ENCODE assay signal across 16 cellular contexts in genomic region chr3:10951295-10951926, GRCh38. TPM values are rescaled to one million over a fixed set of nuclear protein-coding genes. Genes with fewer than 3 reads are reported as not detected.
DNase-seq lines count a peak whose midpoint lies in the region; ATAC-seq and TF ChIP-seq lines count a peak whose summit lies in the region.
"Had no signal": no experiment of that assay in that cellular context is flagged by ENCODE, and none has a peak within 500 bp of the region (broad histone marks: within the 10 kb centered on the region; RNA-seq: fewer than 3 reads in every experiment).

No MANE protein-coding gene starts in this region.

- peaks cover 8% of the 10 kb centered on the region for H3K27me3 Mint-ChIP-seq in neural progenitor cell (ENCODE audit: insufficient read depth, low read depth)
- H3K27me3 Mint-ChIP-seq in activated T-cell treated with anti-CD3 and anti-CD28 coated beads, Interleukin-2, amount 50 U/mL, for 4 hours (ENCODE audit: low read depth): peaks cover 6% of the 10 kb centered on the region

- no peak for ATAC-seq in left colon
- ATAC-seq in activated T-cell treated with anti-CD3 and anti-CD28 coated beads, Interleukin-2, amount 50 U/mL, for 4 hours: no peak

- WGBS in esophagus squamous epithelium, 2 donors: 81% methylated on average over 6 of the region's 7 CpGs

- H3K9me3 Mint-ChIP-seq in neural progenitor cell: no peaks in the 10 kb centered on the region
- H3K9me3 Mint-ChIP-seq in activated T-cell treated with anti-CD3 and anti-CD28 coated beads, Interleukin-2, amount 50 U/mL, for 4 hours: no peaks in the 10 kb centered on the region
- H3K9me3 Mint-ChIP-seq: HFFc6 had no signal

- no peaks in the 10 kb centered on the region for H3K36me3 Mint-ChIP-seq in neural progenitor cell
- no peaks in the 10 kb centered on the region for H3K36me3 Mint-ChIP-seq in activated T-cell treated with anti-CD3 and anti-CD28 coated beads, Interleukin-2, amount 50 U/mL, for 4 hours (ENCODE audit: insufficient read depth)

- H3K9me3 ChIP-seq in Loucy (ENCODE audit: insufficient read depth, low read depth, low read length): no peaks in the 10 kb centered on the region
- no peaks in the 10 kb centered on the region for H3K9me3 ChIP-seq in neural progenitor cell (ENCODE audit: low read depth)
- H3K9me3 ChIP-seq in esophagus squamous epithelium: no peaks in the 10 kb centered on the region
- H3K9me3 ChIP-seq: Peyer's patch had no signal

- H3K36me3 ChIP-seq in Loucy (ENCODE audit: insufficient read depth, low read length): no peaks in the 10 kb centered on the region
- no peaks in the 10 kb centered on the region for H3K36me3 ChIP-seq in neural progenitor cell
- H3K36me3 ChIP-seq in esophagus squamous epithelium: no peaks in the 10 kb centered on the region
- H3K36me3 ChIP-seq: Peyer's patch had no signal

- no peak overlapping the region for H3K27ac Mint-ChIP-seq in neural progenitor cell
- H3K27ac Mint-ChIP-seq: HFFc6 had no signal

- no peak for TF ChIP-seq POLR2A in esophagus squamous epithelium (IDR thresholded peaks at IDR 0.05)

- H3K9me2 ChIP-seq in Loucy (replicated peaks; ENCODE audit: low read depth, low read length): no peaks in the 10 kb centered on the region

- H3K79me2 ChIP-seq in Loucy (ENCODE audit: insufficient read depth, low read length): no peaks in the 10 kb centered on the region
- no peaks in the 10 kb centered on the region for H3K79me2 ChIP-seq in neural progenitor cell (ENCODE audit: low read depth)

- TF ChIP-seq CTCF in Loucy (conservative IDR thresholded peaks at IDR 0.05; ENCODE audit: low read length) (no peak), neural progenitor cell (IDR thresholded peaks at IDR 0.05) (no peak), esophagus squamous epithelium (IDR thresholded peaks at IDR 0.05) (no peak)

- H4K20me1 ChIP-seq in Loucy (ENCODE audit: insufficient read depth, low read length, poor library complexity, severe bottlenecking): no peaks in the 10 kb centered on the region
- no peaks in the 10 kb centered on the region for H4K20me1 ChIP-seq in neural progenitor cell (ENCODE audit: low read depth)

- intact Hi-C loops in left colon (cut with DNase I, micrococcal nuclease) (no loop called here), esophagus squamous epithelium (cut with DNase I) (no loop called here)

- H3K27me3 ChIP-seq in Loucy (ENCODE audit: insufficient read depth, low read length, poor library complexity, severe bottlenecking): no peaks in the 10 kb centered on the region
- no peaks in the 10 kb centered on the region for H3K27me3 ChIP-seq in neural progenitor cell
- peaks cover 0 to 49% (median 0%) of the 10 kb centered on the region in 4 donors for H3K27me3 ChIP-seq in esophagus squamous epithelium
- H3K27me3 ChIP-seq: Peyer's patch had no signal

- H2AFZ ChIP-seq in Loucy (ENCODE audit: low read length) (peak overlapping the region; percentile 59), neural progenitor cell (replicated peaks) (peak overlapping the region; percentile 85)

- peak overlapping the region; percentile 68 for H3K27ac ChIP-seq in caudate nucleus (ENCODE audit: low read depth, low read length)
- H3K27ac ChIP-seq in neural progenitor cell: no peak overlapping the region
- no peak overlapping the region for H3K27ac ChIP-seq in esophagus squamous epithelium
- H3K27ac ChIP-seq: KMS-11, Peyer's patch had no signal

- no peak overlapping the region for H3K4me3 Mint-ChIP-seq in neural progenitor cell
- H3K4me3 Mint-ChIP-seq in activated T-cell treated with anti-CD3 and anti-CD28 coated beads, Interleukin-2, amount 50 U/mL, for 4 hours: no peak overlapping the region
- H3K4me3 Mint-ChIP-seq: HFFc6 had no signal

- H3F3A ChIP-seq in Loucy (ENCODE audit: low read depth) (no peaks in the 10 kb centered on the region), neural progenitor cell (ENCODE audit: low read depth) (no peaks in the 10 kb centered on the region)

- no peak overlapping the region for H3K4me2 ChIP-seq in Loucy (ENCODE audit: low read depth, low read length, poor library complexity, severe bottlenecking)
- no peak overlapping the region for H3K4me2 ChIP-seq in neural progenitor cell
- H3K4me2 ChIP-seq: KMS-11 had no signal

- H3K4me3 ChIP-seq in Loucy (ENCODE audit: low read length, poor library complexity, severe bottlenecking): no peak overlapping the region
- no peak overlapping the region for H3K4me3 ChIP-seq in neural progenitor cell
- no peak overlapping the region for H3K4me3 ChIP-seq in esophagus squamous epithelium
- H3K4me3 ChIP-seq: Peyer's patch had no signal

- H3K4me1 ChIP-seq in Loucy (ENCODE audit: insufficient read depth, low read length, poor library complexity, severe bottlenecking): no peaks in the 10 kb centered on the region
- H3K4me1 ChIP-seq in neural progenitor cell: no peaks in the 10 kb centered on the region
- H3K4me1 ChIP-seq in esophagus squamous epithelium: peaks cover 0 to 7% (median 0%) of the 10 kb centered on the region in 3 donors
- H3K4me1 ChIP-seq: Peyer's patch had no signal

- H3K9ac ChIP-seq in Loucy (ENCODE audit: low read depth, low read length, poor library complexity, severe bottlenecking) (no peak overlapping the region), neural progenitor cell (no peak overlapping the region)
- H3K9ac ChIP-seq: KMS-11 had no signal

- H3K4me1 Mint-ChIP-seq in neural progenitor cell: peaks cover 19% of the 10 kb centered on the region
- H3K4me1 Mint-ChIP-seq in activated T-cell treated with anti-CD3 and anti-CD28 coated beads, Interleukin-2, amount 50 U/mL, for 4 hours (ENCODE audit: low read depth): no peaks in the 10 kb centered on the region

- DNase-seq in caudate nucleus (lab: John Stamatoyannopoulos, UW) (peak in 3 of 61 donors; percentile 13 to 31 (median 28)), neural progenitor cell (ENCODE audit: low spot score) (no peak), left colon (no peak), esophagus squamous epithelium (lab: John Stamatoyannopoulos, UW) (no peak)
- no peak for DNase-seq in activated naive CD4-positive, alpha-beta T cell treated with Interleukin-2 at 50 U/mL for 16 hours
- no peak for DNase-seq in activated T-cell treated with anti-CD3 and anti-CD28 coated beads, Interleukin-2, amount 50 U/mL, for 4 hours
- DNase-seq: NCI-H187 treated with DMSO at 0.1 percent for 48 hours, NCI-H524 treated with DMSO at 0.1 percent for 48 hours, Peyer's patch had no signal

RNA-seq across cellular contexts. Expression of gene SLC6A1, which starts 41.1 kb away (rescaled TPM):
- total RNA-seq in neural progenitor cell (ENCODE audit: low replicate concordance) (0.52 and 0.77 TPM in 2 replicates), left colon (under 1 TPM; 0.21 to 0.36 TPM), esophagus squamous epithelium (10 to 100 TPM in 3 of 4 donors, 1 to 10 TPM in 1; 8.6 to 34.4 (median 22.3) TPM)
- total RNA-seq in activated T-cell treated with anti-CD3 and anti-CD28 coated beads, Interleukin-2, amount 50 U/mL, for 4 hours: not detected
- total RNA-seq: A673, H4, HFFc6, HT-29, M059J had no signal
